ENCODE assay signal across 24 cellular contexts in the genomic region with DNA sequence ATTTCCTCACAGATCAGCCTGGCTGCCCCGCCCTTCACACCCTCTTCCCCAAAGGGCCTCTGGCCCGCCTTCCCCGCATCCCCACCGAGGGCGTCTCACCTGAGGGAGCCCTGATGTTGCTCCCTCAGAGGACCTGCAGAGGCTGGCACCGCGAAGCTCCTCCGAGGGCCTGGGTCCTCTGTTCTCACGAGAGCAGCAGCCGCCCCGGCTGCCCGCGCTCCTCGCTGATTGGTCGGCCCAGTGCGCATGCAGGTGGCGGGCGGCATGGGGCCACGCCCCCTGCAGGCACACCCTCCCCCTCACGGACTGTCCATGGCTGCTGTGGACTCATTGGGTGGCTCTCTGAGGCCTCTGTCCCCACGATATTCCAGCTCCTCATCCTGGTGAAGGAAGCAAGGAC. TPM values are rescaled to one million over a fixed set of nuclear protein-coding genes. Genes with fewer than 3 reads are reported as not detected.
"Had no signal": no experiment of that assay in that cellular context is flagged by ENCODE, and none has a peak within 500 bp of the region (broad histone marks: within the 10 kb centered on the region; RNA-seq: fewer than 3 reads in every experiment).

FAM9C (minus strand) TSS at position 180 of the 400 bp plus-strand sequence. CDS start 831 bp downstream, outside the sequence.

- ATAC-seq: activated CD4-positive, CD25-positive, alpha-beta regulatory T cell treated with anti-CD3 and anti-CD28 coated beads, Interleukin-2, amount 50 U/mL, for 24 hours; activated T-cell treated with anti-CD3 and anti-CD28 coated beads, Interleukin-2, amount 50 U/mL, for 4 hours; PC-3; T-cell had no signal

- H3K4me1 ChIP-seq: adrenal gland had no signal

- H3K27ac ChIP-seq: adrenal gland, SJSA1, WERI-Rb-1 had no signal

- H3K27me3 Mint-ChIP-seq: activated naive CD8-positive, alpha-beta T cell treated with anti-CD3 and anti-CD28 coated beads for 36 hours had no signal

- H3K4me3 ChIP-seq: adrenal gland, SJSA1 had no signal

- H3K27ac Mint-ChIP-seq: activated naive CD8-positive, alpha-beta T cell treated with anti-CD3 and anti-CD28 coated beads for 36 hours had no signal

- H3K36me3 ChIP-seq: adrenal gland, SJSA1, WERI-Rb-1 had no signal

- H3K27me3 ChIP-seq: adrenal gland, SJSA1 had no signal

- H3K36me3 Mint-ChIP-seq: activated naive CD8-positive, alpha-beta T cell treated with anti-CD3 and anti-CD28 coated beads for 36 hours; T-cell had no signal

- DNase-seq: activated CD4-positive, alpha-beta T cell treated with anti-CD3 and anti-CD28 coated beads for 4 hours; activated CD4-positive, alpha-beta T cell treated with anti-CD3 and anti-CD28 coated beads, Interleukin-2, amount 50 U/mL, for 48 hours; activated effector memory CD4-positive, alpha-beta T cell treated with anti-CD3 and anti-CD28 coated beads, Interleukin-2, amount 50 U/mL, for 16 hours; activated naive CD4-positive, alpha-beta T cell treated with Interleukin-2 at 50 U/mL for 16 hours; activated naive CD8-positive, alpha-beta T cell treated with anti-CD3 and anti-CD28 coated beads for 36 hours; activated T-cell treated with anti-CD3 and anti-CD28 coated beads, Interleukin-2, amount 50 U/mL, for 4 hours; adrenal gland; anterior cingulate cortex; KG1; NCI-H1048; NCI-H187 treated with DMSO at 0.1 percent for 48 hours; NCI-H2081 treated with DMSO at 0.1 percent for 48 hours; NCI-H446; NCI-H524; PC-3; SHP77; T-cell; WERI-Rb-1 had no signal

- H3K9me3 ChIP-seq: adrenal gland, SJSA1 had no signal

- H3K4me3 Mint-ChIP-seq: activated naive CD8-positive, alpha-beta T cell treated with anti-CD3 and anti-CD28 coated beads for 36 hours; activated T-cell treated with anti-CD3 and anti-CD28 coated beads, Interleukin-2, amount 50 U/mL, for 4 hours; T-cell had no signal

- H3K9me3 Mint-ChIP-seq: activated naive CD8-positive, alpha-beta T cell treated with anti-CD3 and anti-CD28 coated beads for 36 hours; activated T-cell treated with anti-CD3 and anti-CD28 coated beads, Interleukin-2, amount 50 U/mL, for 4 hours; T-cell had no signal

RNA-seq across cellular contexts. Expression of gene FAM9C, which starts in this region (rescaled TPM):
- total RNA-seq: activated naive CD8-positive, alpha-beta T cell treated with anti-CD3 and anti-CD28 coated beads for 36 hours; activated T-cell treated with anti-CD3 and anti-CD28 coated beads, Interleukin-2, amount 50 U/mL, for 4 hours; cardiac septum; LHCN-M2; M059J; PC-3; SJSA1; T-cell; T-helper 2 cell treated with Interferon-gamma antibody and Interleukin-4, amounts not matched to agents 100 ng/mL and 5 ng/mL, for 36 hours had no signal
